ENCODE assay signal across 1 cellular context in genomic region chr7:140479062-140479738, GRCh38.
TF ChIP-seq lines count a peak whose summit lies in the region.

A gene with protein sequence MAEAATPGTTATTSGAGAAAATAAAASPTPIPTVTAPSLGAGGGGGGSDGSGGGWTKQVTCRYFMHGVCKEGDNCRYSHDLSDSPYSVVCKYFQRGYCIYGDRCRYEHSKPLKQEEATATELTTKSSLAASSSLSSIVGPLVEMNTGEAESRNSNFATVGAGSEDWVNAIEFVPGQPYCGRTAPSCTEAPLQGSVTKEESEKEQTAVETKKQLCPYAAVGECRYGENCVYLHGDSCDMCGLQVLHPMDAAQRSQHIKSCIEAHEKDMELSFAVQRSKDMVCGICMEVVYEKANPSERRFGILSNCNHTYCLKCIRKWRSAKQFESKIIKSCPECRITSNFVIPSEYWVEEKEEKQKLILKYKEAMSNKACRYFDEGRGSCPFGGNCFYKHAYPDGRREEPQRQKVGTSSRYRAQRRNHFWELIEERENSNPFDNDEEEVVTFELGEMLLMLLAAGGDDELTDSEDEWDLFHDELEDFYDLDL (minus strand): TSS chr7:140479505. CDS start chr7:140479344, 161 bp downstream.

TF ChIP-seq in WTC11, 78 proteins besides CTCF, POLR2A, EP300 and RAD21 (continued from another document and continues in another):
- TF ChIP-seq CDX4 (CRISPR knock-in tag; IDR thresholded peaks at IDR 0.05; ENCODE audit: borderline replicate concordance) (no peak), RELA (CRISPR knock-in tag; IDR thresholded peaks at IDR 0.05; ENCODE audit: borderline replicate concordance) (no peak), NR3C1 (CRISPR knock-in tag; conservative IDR thresholded peaks at IDR 0.05; ENCODE audit: low read depth) (no peak), ZBTB21 (CRISPR knock-in tag; IDR thresholded peaks at IDR 0.05; ENCODE audit: borderline replicate concordance) (no peak), ZSCAN18 (CRISPR knock-in tag; IDR thresholded peaks at IDR 0.05) (no peak), CREM (CRISPR knock-in tag; IDR thresholded peaks at IDR 0.05) (0 out of 2 replicates have a peak, but pooled peaks have one; percentile 18), RORB (CRISPR knock-in tag; IDR thresholded peaks at IDR 0.05) (no peak), ZNF219 (CRISPR knock-in tag; IDR thresholded peaks at IDR 0.05; ENCODE audit: borderline replicate concordance) (no peak), MXD4 (CRISPR knock-in tag; IDR thresholded peaks at IDR 0.05; ENCODE audit: borderline replicate concordance) (no peak), NFYB (CRISPR knock-in tag; conservative IDR thresholded peaks at IDR 0.05; ENCODE audit: low read depth) (peak; percentile 53; the same call in 1 of the 2 replicates), ZNF512 (CRISPR knock-in tag; IDR thresholded peaks at IDR 0.05; ENCODE audit: borderline replicate concordance) (no peak), ZNF423 (CRISPR knock-in tag; IDR thresholded peaks at IDR 0.05) (no peak), ZNF263 (CRISPR knock-in tag; IDR thresholded peaks at IDR 0.05; ENCODE audit: low read depth) (no peak), EMX1 (CRISPR knock-in tag; IDR thresholded peaks at IDR 0.05) (no peak), ZNF416 (CRISPR knock-in tag; IDR thresholded peaks at IDR 0.05) (no peak), GRHL2 (CRISPR knock-in tag; IDR thresholded peaks at IDR 0.05; ENCODE audit: insufficient replicate concordance, severe bottlenecking) (no peak), NR2C2 (CRISPR knock-in tag; IDR thresholded peaks at IDR 0.05) (no peak), NFE2L1 (CRISPR knock-in tag; IDR thresholded peaks at IDR 0.05) (no peak; the same call in 1 of the 2 replicates), SMAD4 (CRISPR knock-in tag; IDR thresholded peaks at IDR 0.05) (0 out of 2 replicates have a peak, but pooled peaks have one; percentile 20), NFATC4 (CRISPR knock-in tag; IDR thresholded peaks at IDR 0.05) (no peak), ZNF396 (CRISPR knock-in tag; IDR thresholded peaks at IDR 0.05; ENCODE audit: borderline replicate concordance) (no peak), E2F5 (CRISPR knock-in tag; IDR thresholded peaks at IDR 0.05) (0 out of 2 replicates have a peak, but pooled peaks have one; percentile 16), ZNF671 (CRISPR knock-in tag; IDR thresholded peaks at IDR 0.05) (no peak), JUN (CRISPR knock-in tag; IDR thresholded peaks at IDR 0.05) (no peak), GABPB1 (CRISPR knock-in tag; IDR thresholded peaks at IDR 0.05) (peak; percentile 35; the same call in 1 of the 2 replicates), IRF2 (CRISPR knock-in tag; IDR thresholded peaks at IDR 0.05; ENCODE audit: borderline replicate concordance, low read depth) (no peak), TEAD1 (CRISPR knock-in tag; IDR thresholded peaks at IDR 0.05) (peak; percentile 72), KAT7 (CRISPR knock-in tag; IDR thresholded peaks at IDR 0.05; ENCODE audit: borderline replicate concordance) (no peak), MYBL2 (CRISPR knock-in tag; IDR thresholded peaks at IDR 0.05) (peak; percentile 76; the same call in 1 of the 2 replicates), ELF4 (CRISPR knock-in tag; IDR thresholded peaks at IDR 0.05; ENCODE audit: low read depth) (no peak; the same call in 1 of the 2 replicates), TEAD4 (CRISPR knock-in tag; IDR thresholded peaks at IDR 0.05) (peak; percentile 39; the same call in 1 of the 2 replicates), ZBTB43 (CRISPR knock-in tag; IDR thresholded peaks at IDR 0.05) (peak; percentile 94; the same call in 1 of the 2 replicates), E2F4 (CRISPR knock-in tag; IDR thresholded peaks at IDR 0.05; ENCODE audit: borderline replicate concordance, low read depth) (no peak)
- TF ChIP-seq, protein P1, sequence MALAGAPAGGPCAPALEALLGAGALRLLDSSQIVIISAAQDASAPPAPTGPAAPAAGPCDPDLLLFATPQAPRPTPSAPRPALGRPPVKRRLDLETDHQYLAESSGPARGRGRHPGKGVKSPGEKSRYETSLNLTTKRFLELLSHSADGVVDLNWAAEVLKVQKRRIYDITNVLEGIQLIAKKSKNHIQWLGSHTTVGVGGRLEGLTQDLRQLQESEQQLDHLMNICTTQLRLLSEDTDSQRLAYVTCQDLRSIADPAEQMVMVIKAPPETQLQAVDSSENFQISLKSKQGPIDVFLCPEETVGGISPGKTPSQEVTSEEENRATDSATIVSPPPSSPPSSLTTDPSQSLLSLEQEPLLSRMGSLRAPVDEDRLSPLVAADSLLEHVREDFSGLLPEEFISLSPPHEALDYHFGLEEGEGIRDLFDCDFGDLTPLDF (CRISPR knock-in tag; IDR thresholded peaks at IDR 0.05): no peak
- TF ChIP-seq, protein P2, sequence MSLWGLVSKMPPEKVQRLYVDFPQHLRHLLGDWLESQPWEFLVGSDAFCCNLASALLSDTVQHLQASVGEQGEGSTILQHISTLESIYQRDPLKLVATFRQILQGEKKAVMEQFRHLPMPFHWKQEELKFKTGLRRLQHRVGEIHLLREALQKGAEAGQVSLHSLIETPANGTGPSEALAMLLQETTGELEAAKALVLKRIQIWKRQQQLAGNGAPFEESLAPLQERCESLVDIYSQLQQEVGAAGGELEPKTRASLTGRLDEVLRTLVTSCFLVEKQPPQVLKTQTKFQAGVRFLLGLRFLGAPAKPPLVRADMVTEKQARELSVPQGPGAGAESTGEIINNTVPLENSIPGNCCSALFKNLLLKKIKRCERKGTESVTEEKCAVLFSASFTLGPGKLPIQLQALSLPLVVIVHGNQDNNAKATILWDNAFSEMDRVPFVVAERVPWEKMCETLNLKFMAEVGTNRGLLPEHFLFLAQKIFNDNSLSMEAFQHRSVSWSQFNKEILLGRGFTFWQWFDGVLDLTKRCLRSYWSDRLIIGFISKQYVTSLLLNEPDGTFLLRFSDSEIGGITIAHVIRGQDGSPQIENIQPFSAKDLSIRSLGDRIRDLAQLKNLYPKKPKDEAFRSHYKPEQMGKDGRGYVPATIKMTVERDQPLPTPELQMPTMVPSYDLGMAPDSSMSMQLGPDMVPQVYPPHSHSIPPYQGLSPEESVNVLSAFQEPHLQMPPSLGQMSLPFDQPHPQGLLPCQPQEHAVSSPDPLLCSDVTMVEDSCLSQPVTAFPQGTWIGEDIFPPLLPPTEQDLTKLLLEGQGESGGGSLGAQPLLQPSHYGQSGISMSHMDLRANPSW (CRISPR knock-in tag; conservative IDR thresholded peaks at IDR 0.05; ENCODE audit: low read depth): no peak
- TF ChIP-seq, protein P3, sequence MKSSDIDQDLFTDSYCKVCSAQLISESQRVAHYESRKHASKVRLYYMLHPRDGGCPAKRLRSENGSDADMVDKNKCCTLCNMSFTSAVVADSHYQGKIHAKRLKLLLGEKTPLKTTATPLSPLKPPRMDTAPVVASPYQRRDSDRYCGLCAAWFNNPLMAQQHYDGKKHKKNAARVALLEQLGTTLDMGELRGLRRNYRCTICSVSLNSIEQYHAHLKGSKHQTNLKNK (CRISPR knock-in tag; IDR thresholded peaks at IDR 0.05): no peak
- TF ChIP-seq, protein P4, sequence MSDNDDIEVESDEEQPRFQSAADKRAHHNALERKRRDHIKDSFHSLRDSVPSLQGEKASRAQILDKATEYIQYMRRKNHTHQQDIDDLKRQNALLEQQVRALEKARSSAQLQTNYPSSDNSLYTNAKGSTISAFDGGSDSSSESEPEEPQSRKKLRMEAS (CRISPR knock-in tag; IDR thresholded peaks at IDR 0.05): peak; percentile 95
- TF ChIP-seq, protein P5, sequence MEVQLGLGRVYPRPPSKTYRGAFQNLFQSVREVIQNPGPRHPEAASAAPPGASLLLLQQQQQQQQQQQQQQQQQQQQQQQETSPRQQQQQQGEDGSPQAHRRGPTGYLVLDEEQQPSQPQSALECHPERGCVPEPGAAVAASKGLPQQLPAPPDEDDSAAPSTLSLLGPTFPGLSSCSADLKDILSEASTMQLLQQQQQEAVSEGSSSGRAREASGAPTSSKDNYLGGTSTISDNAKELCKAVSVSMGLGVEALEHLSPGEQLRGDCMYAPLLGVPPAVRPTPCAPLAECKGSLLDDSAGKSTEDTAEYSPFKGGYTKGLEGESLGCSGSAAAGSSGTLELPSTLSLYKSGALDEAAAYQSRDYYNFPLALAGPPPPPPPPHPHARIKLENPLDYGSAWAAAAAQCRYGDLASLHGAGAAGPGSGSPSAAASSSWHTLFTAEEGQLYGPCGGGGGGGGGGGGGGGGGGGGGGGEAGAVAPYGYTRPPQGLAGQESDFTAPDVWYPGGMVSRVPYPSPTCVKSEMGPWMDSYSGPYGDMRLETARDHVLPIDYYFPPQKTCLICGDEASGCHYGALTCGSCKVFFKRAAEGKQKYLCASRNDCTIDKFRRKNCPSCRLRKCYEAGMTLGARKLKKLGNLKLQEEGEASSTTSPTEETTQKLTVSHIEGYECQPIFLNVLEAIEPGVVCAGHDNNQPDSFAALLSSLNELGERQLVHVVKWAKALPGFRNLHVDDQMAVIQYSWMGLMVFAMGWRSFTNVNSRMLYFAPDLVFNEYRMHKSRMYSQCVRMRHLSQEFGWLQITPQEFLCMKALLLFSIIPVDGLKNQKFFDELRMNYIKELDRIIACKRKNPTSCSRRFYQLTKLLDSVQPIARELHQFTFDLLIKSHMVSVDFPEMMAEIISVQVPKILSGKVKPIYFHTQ (CRISPR knock-in tag; IDR thresholded peaks at IDR 0.05): no peak
- TF ChIP-seq, protein P6, sequence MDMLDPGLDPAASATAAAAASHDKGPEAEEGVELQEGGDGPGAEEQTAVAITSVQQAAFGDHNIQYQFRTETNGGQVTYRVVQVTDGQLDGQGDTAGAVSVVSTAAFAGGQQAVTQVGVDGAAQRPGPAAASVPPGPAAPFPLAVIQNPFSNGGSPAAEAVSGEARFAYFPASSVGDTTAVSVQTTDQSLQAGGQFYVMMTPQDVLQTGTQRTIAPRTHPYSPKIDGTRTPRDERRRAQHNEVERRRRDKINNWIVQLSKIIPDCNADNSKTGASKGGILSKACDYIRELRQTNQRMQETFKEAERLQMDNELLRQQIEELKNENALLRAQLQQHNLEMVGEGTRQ (CRISPR knock-in tag; IDR thresholded peaks at IDR 0.05): no peak
- TF ChIP-seq, protein P7, sequence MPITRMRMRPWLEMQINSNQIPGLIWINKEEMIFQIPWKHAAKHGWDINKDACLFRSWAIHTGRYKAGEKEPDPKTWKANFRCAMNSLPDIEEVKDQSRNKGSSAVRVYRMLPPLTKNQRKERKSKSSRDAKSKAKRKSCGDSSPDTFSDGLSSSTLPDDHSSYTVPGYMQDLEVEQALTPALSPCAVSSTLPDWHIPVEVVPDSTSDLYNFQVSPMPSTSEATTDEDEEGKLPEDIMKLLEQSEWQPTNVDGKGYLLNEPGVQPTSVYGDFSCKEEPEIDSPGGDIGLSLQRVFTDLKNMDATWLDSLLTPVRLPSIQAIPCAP (CRISPR knock-in tag; IDR thresholded peaks at IDR 0.05): no peak
- TF ChIP-seq, protein P8, sequence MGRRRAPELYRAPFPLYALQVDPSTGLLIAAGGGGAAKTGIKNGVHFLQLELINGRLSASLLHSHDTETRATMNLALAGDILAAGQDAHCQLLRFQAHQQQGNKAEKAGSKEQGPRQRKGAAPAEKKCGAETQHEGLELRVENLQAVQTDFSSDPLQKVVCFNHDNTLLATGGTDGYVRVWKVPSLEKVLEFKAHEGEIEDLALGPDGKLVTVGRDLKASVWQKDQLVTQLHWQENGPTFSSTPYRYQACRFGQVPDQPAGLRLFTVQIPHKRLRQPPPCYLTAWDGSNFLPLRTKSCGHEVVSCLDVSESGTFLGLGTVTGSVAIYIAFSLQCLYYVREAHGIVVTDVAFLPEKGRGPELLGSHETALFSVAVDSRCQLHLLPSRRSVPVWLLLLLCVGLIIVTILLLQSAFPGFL (CRISPR knock-in tag; IDR thresholded peaks at IDR 0.05; ENCODE audit: borderline replicate concordance): no peak
